Comparison of ENCODE assay signal across 19 cellular contexts in the genomic region with DNA sequence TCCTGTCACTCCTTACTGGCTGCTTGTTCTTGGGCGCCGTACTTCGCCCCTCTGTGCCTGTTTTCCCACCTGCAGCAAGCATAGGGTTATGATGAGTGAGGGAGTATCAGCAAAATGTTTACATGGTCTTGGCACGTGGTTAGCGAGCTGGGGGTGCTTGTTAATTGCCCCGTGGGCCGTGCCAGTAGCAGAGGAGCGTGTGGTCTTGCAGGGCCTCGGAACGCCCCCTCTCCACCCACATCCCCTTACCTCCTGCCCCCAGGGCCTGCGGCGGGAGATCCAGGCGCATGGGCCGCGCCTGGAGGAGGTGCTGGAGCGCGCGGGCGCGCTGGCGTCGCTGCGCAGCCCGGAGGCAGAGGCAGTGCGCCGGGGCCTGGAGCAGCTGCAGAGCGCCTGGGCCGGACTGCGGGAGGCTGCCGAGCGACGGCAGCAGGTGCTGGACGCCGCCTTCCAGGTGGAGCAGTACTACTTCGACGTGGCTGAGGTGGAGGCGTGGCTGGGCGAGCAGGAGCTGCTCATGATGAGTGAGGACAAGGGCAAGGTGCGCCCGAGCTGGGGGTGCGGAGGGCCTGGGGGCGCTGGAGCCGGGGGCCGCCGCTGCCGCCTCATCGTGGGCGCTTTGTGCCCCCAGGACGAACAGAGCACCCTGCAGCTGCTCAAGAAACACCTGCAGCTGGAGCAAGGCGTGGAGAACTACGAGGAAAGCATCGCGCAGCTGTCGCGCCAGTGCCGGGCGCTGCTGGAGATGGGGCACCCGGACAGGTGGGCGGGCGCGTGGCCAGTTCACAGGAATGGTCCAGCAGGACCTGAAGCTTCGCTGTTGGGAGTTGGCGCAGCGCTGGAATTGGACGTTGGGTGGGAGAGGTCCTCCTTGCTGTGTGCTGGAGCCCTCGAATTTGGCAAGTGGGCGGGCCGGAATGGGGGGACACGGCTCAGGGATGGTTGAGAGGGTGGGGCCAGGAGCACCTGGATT. TPM values are rescaled to one million over a fixed set of nuclear protein-coding genes. Genes with fewer than 3 reads are reported as not detected.
DNase-seq lines count a peak whose midpoint lies in the region; ATAC-seq and TF ChIP-seq lines count a peak whose summit lies in the region.
"Had no signal": no experiment of that assay in that cellular context is flagged by ENCODE, and none has a peak within 500 bp of the region (broad histone marks: within the 10 kb centered on the region; RNA-seq: fewer than 3 reads in every experiment).

No MANE protein-coding gene starts in this region.

- in situ Hi-C loops in GM13976 (cut with MboI; ENCODE audit: low sequenced_read_pairs, unreplicated experiment) = no loop called here

- no peaks in the 10 kb centered on the region for H3K36me3 Mint-ChIP-seq in Caco-2 (ENCODE audit: insufficient read depth, unreplicated experiment)

- H3K9me3 Mint-ChIP-seq in Caco-2 (ENCODE audit: unreplicated experiment) = no peaks in the 10 kb centered on the region
- H3K9me3 Mint-ChIP-seq: neural crest cell had no signal

- peak; percentile 33 for ATAC-seq in left lung
- ATAC-seq in activated CD4-positive, CD25-positive, alpha-beta regulatory T cell treated with anti-CD3 and anti-CD28 coated beads, Interleukin-2, amount 50 U/mL, for 24 hours = no peak
- ATAC-seq in HG03135 (IDR thresholded peaks at IDR 0.05; ENCODE audit: unreplicated experiment) = no peak

- CTCF ChIA-PET in Caco-2 (lab: Charles Lee) = interaction anchor here (1.0 to 1.3 kb wide), 3 partner anchors 13 to 80 kb away, joined by 3 to 4 read pairs (median 4); no protein-coding TSS in a partner anchor
- CTCF ChIA-PET in HEK293 (lab: Yijun Ruan, JAX) = interaction anchor here (0.6 to 14.7 kb wide), 10 partner anchors 14 to 249 kb away, joined by 3 to 140 read pairs (median 8); a partner anchor contains a TSS

- POLR2A ChIA-PET in Caco-2 (lab: Charles Lee) (no interaction called here), HEK293 (lab: Yijun Ruan, JAX) (interaction anchor here (1.2 to 1.3 kb wide), 2 partner anchors 17 to 69 kb away, joined by 3 read pairs; no protein-coding TSS in a partner anchor)

- DNase-seq in Caco-2 = peak in 1 of 2 experiments; percentile 57
- DNase-seq in epidermal melanocyte (ENCODE audit: insufficient read length, low spot score) = peak; percentile 5
- no peak for DNase-seq in left lung
- no peak for DNase-seq in GM13976 (ENCODE audit: low spot score)
- no peak for DNase-seq in HuH-7.5 (ENCODE audit: low spot score)
- DNase-seq: activated effector memory CD4-positive, alpha-beta T cell treated with anti-CD3 and anti-CD28 coated beads, Interleukin-2, amount 50 U/mL, for 16 hours; amniotic stem cell; caudate nucleus; esophagus squamous epithelium; NCI-H1092; NCI-H526 treated with DMSO at 0.1 percent for 48 hours; Right ventricle myocardium superior; stimulated activated CD4-positive, alpha-beta T cell treated with anti-CD3 and anti-CD28 coated beads, Interleukin-12 subunit alpha, Interleukin-12 subunit beta, amount 100 ng/mL, for 4 hours; T-helper 1 cell had no signal

- TF ChIP-seq CTCF in Caco-2 (IDR thresholded peaks at IDR 0.05; ENCODE audit: insufficient read depth in 1 of 2, low read depth in 1 of 2, low read length in 1 of 2, severe bottlenecking in 1 of 2, unreplicated experiment in 1 of 2) (no peak), HEK293 (tag by site-specific recombination; IDR thresholded peaks at IDR 0.05) (no peak), left lung (IDR thresholded peaks at IDR 0.05) (no peak), GM13976 (IDR thresholded peaks at IDR 0.05; ENCODE audit: borderline replicate concordance, control extremely low read depth, extremely low read depth, insufficient read depth, missing control alignments) (no peak)

- no TSS peak for BruUV-seq in Caco-2 (replicated peaks; lab: Mats Ljungman, UMichigan)

- H3K4me1 ChIP-seq in Caco-2 (0 out of 2 replicates have a peak, but pooled peaks cover 6% of the 10 kb centered on the region), HEK293 (ENCODE audit: control insufficient read depth, insufficient read depth, low read length) (peaks cover 7% of the 10 kb centered on the region), left lung (peaks cover 0 to 2% of the 10 kb centered on the region in 2 donors)

- H3K9me3 ChIP-seq in Caco-2 (no peaks in the 10 kb centered on the region), HEK293 (ENCODE audit: control insufficient read depth, insufficient read depth, low read depth, low read length) (no peaks in the 10 kb centered on the region; the same call in 1 of the 2 replicates), left lung (no peaks in the 10 kb centered on the region)
- H3K9me3 ChIP-seq: esophagus squamous epithelium had no signal

- peaks cover 33% of the 10 kb centered on the region for H3K27me3 Mint-ChIP-seq in Caco-2 (ENCODE audit: insufficient read depth, unreplicated experiment)

- H3K36me3 ChIP-seq in Caco-2 (ENCODE audit: control insufficient read depth, insufficient read depth, low read length) = no peaks in the 10 kb centered on the region
- H3K36me3 ChIP-seq in HEK293 (ENCODE audit: control insufficient read depth in 2 of 2, insufficient read depth in 1 of 2, low read length in 2 of 2) = no peaks in the 10 kb centered on the region; a peak in 1 of 3 replicates
- H3K36me3 ChIP-seq in left lung = no peaks in the 10 kb centered on the region
- H3K36me3 ChIP-seq: esophagus squamous epithelium had no signal

- H3K27ac Mint-ChIP-seq in Caco-2 (ENCODE audit: unreplicated experiment) = no peak overlapping the region

- H3K4me3 ChIP-seq in Caco-2 (ENCODE audit: low read depth, low read length) = no peak overlapping the region; the same call in 1 of the 2 replicates
- no peak overlapping the region for H3K4me3 ChIP-seq in HEK293 (ENCODE audit: low read depth, low read length)
- no peak overlapping the region for H3K4me3 ChIP-seq in left lung
- H3K4me3 ChIP-seq: esophagus squamous epithelium had no signal

- peaks cover 11% of the 10 kb centered on the region for H3K4me1 Mint-ChIP-seq in Caco-2 (ENCODE audit: low read depth, unreplicated experiment)

- no peaks in the 10 kb centered on the region; the same call in 1 of the 2 replicates for H3K27me3 ChIP-seq in Caco-2 (replicated peaks; ENCODE audit: control insufficient read depth, insufficient read depth, low read length)
- peaks cover 17 to 77% of the 10 kb centered on the region in 2 donors for H3K27me3 ChIP-seq in left lung

- H3K4me3 Mint-ChIP-seq in Caco-2 (ENCODE audit: unreplicated experiment) = peak overlapping the region; percentile 62
- H3K4me3 Mint-ChIP-seq: neural crest cell had no signal

- intact Hi-C loops in Caco-2 (cut with micrococcal nuclease; ENCODE audit: unreplicated experiment) = no loop called here
- intact Hi-C loops in left lung (cut with DNase I) = no loop called here

- H3K27ac ChIP-seq in HEK293 (ENCODE audit: extremely low read depth, low read depth, low read length) (no peak overlapping the region), left lung (no peak overlapping the region)
- H3K27ac ChIP-seq: esophagus squamous epithelium, HL-60 had no signal

TF ChIP-seq in HEK293, 187 proteins besides CTCF, POLR2A, EP300 and RAD21 (continues in another document):
- TF ChIP-seq GLI2 (tag by site-specific recombination; IDR thresholded peaks at IDR 0.05; ENCODE audit: borderline replicate concordance, low read depth) (no peak), ZNF610 (tag by site-specific recombination; IDR thresholded peaks at IDR 0.05; ENCODE audit: borderline replicate concordance) (no peak), SP3 (tag by site-specific recombination; IDR thresholded peaks at IDR 0.05) (no peak), ZNF664 (tag by site-specific recombination; IDR thresholded peaks at IDR 0.05) (no peak), EGR2 (tag by site-specific recombination; IDR thresholded peaks at IDR 0.05; ENCODE audit: low read depth) (peak; percentile 84), ZFHX2 (tag by site-specific recombination; conservative IDR thresholded peaks at IDR 0.05) (peak; percentile 88), ZNF266 (tag by site-specific recombination; IDR thresholded peaks at IDR 0.05; ENCODE audit: low read depth) (no peak)
- TF ChIP-seq, protein P1, sequence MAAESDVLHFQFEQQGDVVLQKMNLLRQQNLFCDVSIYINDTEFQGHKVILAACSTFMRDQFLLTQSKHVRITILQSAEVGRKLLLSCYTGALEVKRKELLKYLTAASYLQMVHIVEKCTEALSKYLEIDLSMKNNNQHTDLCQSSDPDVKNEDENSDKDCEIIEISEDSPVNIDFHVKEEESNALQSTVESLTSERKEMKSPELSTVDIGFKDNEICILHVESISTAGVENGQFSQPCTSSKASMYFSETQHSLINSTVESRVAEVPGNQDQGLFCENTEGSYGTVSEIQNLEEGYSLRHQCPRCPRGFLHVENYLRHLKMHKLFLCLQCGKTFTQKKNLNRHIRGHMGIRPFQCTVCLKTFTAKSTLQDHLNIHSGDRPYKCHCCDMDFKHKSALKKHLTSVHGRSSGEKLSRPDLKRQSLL (tag by site-specific recombination; IDR thresholded peaks at IDR 0.05) = peak; percentile 62; the same call in 1 of the 2 replicates
- TF ChIP-seq, protein P2, sequence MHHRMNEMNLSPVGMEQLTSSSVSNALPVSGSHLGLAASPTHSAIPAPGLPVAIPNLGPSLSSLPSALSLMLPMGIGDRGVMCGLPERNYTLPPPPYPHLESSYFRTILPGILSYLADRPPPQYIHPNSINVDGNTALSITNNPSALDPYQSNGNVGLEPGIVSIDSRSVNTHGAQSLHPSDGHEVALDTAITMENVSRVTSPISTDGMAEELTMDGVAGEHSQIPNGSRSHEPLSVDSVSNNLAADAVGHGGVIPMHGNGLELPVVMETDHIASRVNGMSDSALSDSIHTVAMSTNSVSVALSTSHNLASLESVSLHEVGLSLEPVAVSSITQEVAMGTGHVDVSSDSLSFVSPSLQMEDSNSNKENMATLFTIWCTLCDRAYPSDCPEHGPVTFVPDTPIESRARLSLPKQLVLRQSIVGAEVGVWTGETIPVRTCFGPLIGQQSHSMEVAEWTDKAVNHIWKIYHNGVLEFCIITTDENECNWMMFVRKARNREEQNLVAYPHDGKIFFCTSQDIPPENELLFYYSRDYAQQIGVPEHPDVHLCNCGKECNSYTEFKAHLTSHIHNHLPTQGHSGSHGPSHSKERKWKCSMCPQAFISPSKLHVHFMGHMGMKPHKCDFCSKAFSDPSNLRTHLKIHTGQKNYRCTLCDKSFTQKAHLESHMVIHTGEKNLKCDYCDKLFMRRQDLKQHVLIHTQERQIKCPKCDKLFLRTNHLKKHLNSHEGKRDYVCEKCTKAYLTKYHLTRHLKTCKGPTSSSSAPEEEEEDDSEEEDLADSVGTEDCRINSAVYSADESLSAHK (tag by site-specific recombination; IDR thresholded peaks at IDR 0.05) = no peak

RNA-seq across cellular contexts. Expression of a gene that starts 22.5 kb away (rescaled TPM):
- 81.6 and 82.6 TPM in 2 replicates for total RNA-seq in Caco-2 (2022)
- total RNA-seq in left lung = 100 to 1,000 TPM in 1 of 2 donors, 10 to 100 TPM in 1; 73.9 to 122 TPM

RNA-seq across cellular contexts. Expression of a gene that starts 47.0 kb away (rescaled TPM):
- total RNA-seq in Caco-2 (2022) = 25.5 and 30.8 TPM in 2 replicates
- 100 to 1,000 TPM; 151 to 181 TPM for total RNA-seq in left lung
